ENCODE assay signal across 1 cellular context in genomic region chr12:91356405-91356804, GRCh38.
TF ChIP-seq lines count a peak whose summit lies in the region.

No MANE protein-coding gene starts in this region.

TF ChIP-seq in GM23338, 12 proteins besides CTCF, POLR2A, EP300 and RAD21 (continued from another document):
- TF ChIP-seq REST (IDR thresholded peaks at IDR 0.05; ENCODE audit: unreplicated experiment) (no peak), POLR2AphosphoS5 (IDR thresholded peaks at IDR 0.05; ENCODE audit: low read depth) (no peak), ZNF114 (CRISPR knock-in tag; IDR thresholded peaks at IDR 0.05) (no peak), EZH2 (IDR thresholded peaks at IDR 0.05; ENCODE audit: low read depth, unreplicated experiment) (no peak), JUNB (IDR thresholded peaks at IDR 0.05; ENCODE audit: unreplicated experiment) (no peak)
